In genomic region chr22:37187552-37187890, GRCh38 we compare ENCODE assay signal across 9 cellular contexts. TPM values are rescaled to one million over a fixed set of nuclear protein-coding genes. Genes with fewer than 3 reads are reported as not detected.
DNase-seq lines count a peak whose midpoint lies in the region; ATAC-seq and TF ChIP-seq lines count a peak whose summit lies in the region.
"Had no signal": no experiment of that assay in that cellular context is flagged by ENCODE, and none has a peak within 500 bp of the region (broad histone marks: within the 10 kb centered on the region; RNA-seq: fewer than 3 reads in every experiment).

No MANE protein-coding gene starts in this region.

- peak overlapping the region; percentile 63 to 93 (median 88) for H3K27ac Mint-ChIP-seq in CD4-positive, CD25-positive, alpha-beta regulatory T cell

- H3K27me3 Mint-ChIP-seq in CD4-positive, CD25-positive, alpha-beta regulatory T cell: no peaks in the 10 kb centered on the region

- no peaks in the 10 kb centered on the region for H3K27me3 ChIP-seq in CD4-positive, CD25-positive, alpha-beta regulatory T cell (ENCODE audit: control insufficient read depth, insufficient read depth, low read length)
- H3K27me3 ChIP-seq in SK-N-SH (ENCODE audit: insufficient read depth) (no peaks in the 10 kb centered on the region), ovary (no peaks in the 10 kb centered on the region)

- peaks cover 68% of the 10 kb centered on the region for H3K4me1 ChIP-seq in CD4-positive, CD25-positive, alpha-beta regulatory T cell (ENCODE audit: control insufficient read depth, insufficient read depth, low read length, poor library complexity, severe bottlenecking)
- H3K4me1 ChIP-seq in SK-N-SH (ENCODE audit: control insufficient read depth in 1 of 2, insufficient read depth in 2 of 2, low read depth in 1 of 2, low read length in 1 of 2): peaks cover 33 to 38% of the 10 kb centered on the region in 2 experiments
- H3K4me1 ChIP-seq in ovary (ENCODE audit: insufficient read depth): peaks cover 11% of the 10 kb centered on the region

- H3K4me3 ChIP-seq in CD4-positive, CD25-positive, alpha-beta regulatory T cell (ENCODE audit: low read depth, low read length): peak overlapping the region; percentile 68
- H3K4me3 ChIP-seq in SK-N-SH (ENCODE audit: low read depth in 2 of 2, low read length in 1 of 2) (peak overlapping the region; percentile 55 to 74), ovary (peak overlapping the region; percentile 37)

- TF ChIP-seq RAD21 in SK-N-SH (IDR thresholded peaks at IDR 0.05; ENCODE audit: low read length): no peak

- H3K9ac ChIP-seq in SK-N-SH: peak overlapping the region; percentile 75

- DNase-seq in CD4-positive, CD25-positive, alpha-beta regulatory T cell: no peak
- DNase-seq in SK-N-SH: peak; percentile 63
- DNase-seq in foreskin melanocyte: peak; percentile 53
- DNase-seq in ovary: no peak
- no peak for DNase-seq in nucleus accumbens (lab: John Stamatoyannopoulos, UW)
- no peak for DNase-seq in superior temporal gyrus (ENCODE audit: extremely low spot score)
- no peak for DNase-seq in stimulated activated CD4-positive, alpha-beta T cell treated with anti-CD3 and anti-CD28 coated beads, Interleukin-4, amount 100 ng/mL, for 1 hour
- DNase-seq: NCI-H1048 had no signal

- intact Hi-C loops in ovary (cut with DNase I): no loop called here

- POLR2A ChIA-PET in SK-N-SH (lab: Yijun Ruan, JAX): interaction anchor here (1.0 to 1.6 kb wide), 2 partner anchors 10 to 12 kb away, joined by 4 read pairs; no protein-coding TSS in a partner anchor

- ATAC-seq in CD4-positive, CD25-positive, alpha-beta regulatory T cell (ENCODE audit: low read depth in 2 of 2): no peak
- ATAC-seq in HG02870 (IDR thresholded peaks at IDR 0.05; ENCODE audit: unreplicated experiment): no peak

- no peaks in the 10 kb centered on the region for H3K36me3 ChIP-seq in CD4-positive, CD25-positive, alpha-beta regulatory T cell (ENCODE audit: control insufficient read depth, insufficient read depth, low read length)
- H3K36me3 ChIP-seq in SK-N-SH (replicated peaks in 1 of 2; ENCODE audit: control insufficient read depth in 1 of 2, insufficient read depth in 2 of 2, low read length in 1 of 2) (peaks cover 0 to 16% of the 10 kb centered on the region in 2 experiments), ovary (no peaks in the 10 kb centered on the region)

- peaks cover 39% of the 10 kb centered on the region for H3F3A ChIP-seq in SK-N-SH (replicated peaks; ENCODE audit: insufficient read depth)

- peaks cover 15 to 76% (median 49%) of the 10 kb centered on the region in 4 donors for H3K4me1 Mint-ChIP-seq in CD4-positive, CD25-positive, alpha-beta regulatory T cell

- TF ChIP-seq POLR2A in ovary (IDR thresholded peaks at IDR 0.05): no peak

- TF ChIP-seq EP300 in SK-N-SH (IDR thresholded peaks at IDR 0.05; ENCODE audit: borderline replicate concordance in 1 of 2, low read depth in 1 of 2, low read length in 1 of 2) (no peak), ovary (IDR thresholded peaks at IDR 0.05) (no peak)

- H3K27ac ChIP-seq in CD4-positive, CD25-positive, alpha-beta regulatory T cell (ENCODE audit: insufficient read depth, low read length, poor library complexity, severe bottlenecking): peak overlapping the region; percentile 62
- peak overlapping the region; percentile 90 to 91 for H3K27ac ChIP-seq in SK-N-SH (ENCODE audit: low read depth in 2 of 2, low read length in 1 of 2)
- H3K27ac ChIP-seq in ovary: peak overlapping the region; percentile 72 to 76

- WGBS in SK-N-SH (ENCODE audit: low lambda C conversion rate): 0% methylated on average over 3 of the region's 5 CpGs
- WGBS in ovary, 3 donors: 0 to 1% (median 1%) methylated on average over 5 of the region's 5 CpGs

- no peaks in the 10 kb centered on the region for H3K9me2 ChIP-seq in SK-N-SH

- H3K79me2 ChIP-seq in SK-N-SH (ENCODE audit: insufficient read depth): peaks cover 11% of the 10 kb centered on the region

- peak overlapping the region in 3 of 4 donors; percentile 51 to 78 (median 58) for H3K4me3 Mint-ChIP-seq in CD4-positive, CD25-positive, alpha-beta regulatory T cell

- no peak for TF ChIP-seq CTCF in SK-N-SH (IDR thresholded peaks at IDR 0.05)
- TF ChIP-seq CTCF in ovary (IDR thresholded peaks at IDR 0.05): no peak

- H3K9me3 Mint-ChIP-seq in CD4-positive, CD25-positive, alpha-beta regulatory T cell: no peaks in the 10 kb centered on the region

- peak overlapping the region; percentile 91 for H3K4me2 ChIP-seq in SK-N-SH

- H3K9me3 ChIP-seq in CD4-positive, CD25-positive, alpha-beta regulatory T cell (ENCODE audit: control insufficient read depth in 2 of 2, low read length in 2 of 2): no peaks in the 10 kb centered on the region
- H3K9me3 ChIP-seq in SK-N-SH (no peaks in the 10 kb centered on the region), ovary (no peaks in the 10 kb centered on the region)

- H2AFZ ChIP-seq in SK-N-SH (ENCODE audit: low read depth): peak overlapping the region; percentile 80; the same call in 1 of the 2 replicates

- H4K20me1 ChIP-seq in SK-N-SH (ENCODE audit: insufficient read depth): no peaks in the 10 kb centered on the region

- CTCF ChIA-PET in SK-N-SH (lab: Yijun Ruan, JAX): interaction anchor here (1.1 to 19.4 kb wide), 3 partner anchors 12 to 22 kb away, joined by 4 to 190 read pairs (median 6); no protein-coding TSS in a partner anchor

- H3K36me3 Mint-ChIP-seq in CD4-positive, CD25-positive, alpha-beta regulatory T cell: peaks cover 5% of the 10 kb centered on the region

TF ChIP-seq in SK-N-SH, 30 proteins besides CTCF, POLR2A, EP300 and RAD21 (continues in another document):
- TF ChIP-seq FOXM1 (IDR thresholded peaks at IDR 0.05; ENCODE audit: low read depth) (no peak), CHD2 (IDR thresholded peaks at IDR 0.05; ENCODE audit: low read length, partially characterized antibody) (no peak), GABPA (IDR thresholded peaks at IDR 0.05; ENCODE audit: low read depth) (no peak), MEF2A (IDR thresholded peaks at IDR 0.05; ENCODE audit: borderline replicate concordance, low read depth) (no peak), NFIC (IDR thresholded peaks at IDR 0.05; ENCODE audit: borderline replicate concordance) (no peak), TCF12 (IDR thresholded peaks at IDR 0.05) (no peak), TAF1 (IDR thresholded peaks at IDR 0.05; ENCODE audit: borderline replicate concordance, low read depth, low read length) (0 out of 2 replicates have a peak, but pooled peaks have one; percentile 4), REST (IDR thresholded peaks at IDR 0.05; ENCODE audit: low read depth, low read length) (no peak), RXRA (IDR thresholded peaks at IDR 0.05; ENCODE audit: borderline replicate concordance, low read depth) (no peak)

RNA-seq across cellular contexts. Expression of gene C1QTNF6, which starts 0.5 kb away (rescaled TPM):
- 13.6 TPM for total RNA-seq in CD4-positive, CD25-positive, alpha-beta regulatory T cell
- polyA plus RNA-seq in CD4-positive, CD25-positive, alpha-beta regulatory T cell: 1 to 10 TPM; 1.6 to 2.4 (median 2.1) TPM
- polyA plus RNA-seq in SK-N-SH (2012; rRNA removed) (47.4 and 47.7 TPM in 2 replicates), ovary (1 to 10 TPM; 6.7 to 8.5 TPM)
- 20.7 and 30.3 TPM in 2 replicates for polyA plus RNA-seq in SK-N-SH (2012; cell fraction: cytosol; rRNA removed)
- 103 and 122 TPM in 2 replicates for polyA plus RNA-seq in SK-N-SH (2012; cell fraction: nucleus; rRNA removed)
- 1 to 10 TPM; 4.0 to 7.7 (median 4.9) TPM for total RNA-seq in ovary

RNA-seq across cellular contexts. Expression of gene SSTR3, which starts 24.8 kb away (rescaled TPM):
- total RNA-seq in CD4-positive, CD25-positive, alpha-beta regulatory T cell: 4.3 TPM
- polyA plus RNA-seq in CD4-positive, CD25-positive, alpha-beta regulatory T cell: 1 to 10 TPM; 2.5 to 4.4 (median 3.6) TPM
- polyA plus RNA-seq in SK-N-SH (2012; rRNA removed) (0.02 TPM in 1 of 2 replicates, not detected in the other), ovary (1 to 10 TPM; 1.6 to 2.2 TPM)
- 0.03 TPM in 2 replicates for polyA plus RNA-seq in SK-N-SH (2012; cell fraction: cytosol; rRNA removed)
- polyA plus RNA-seq in SK-N-SH (2012; cell fraction: nucleus; rRNA removed): 0.01 and 0.04 TPM in 2 replicates
- total RNA-seq in ovary: 1 to 10 TPM; 1.7 to 9.2 (median 5.0) TPM

RNA-seq across cellular contexts. Expression of gene IL2RB, which starts 37.8 kb away (rescaled TPM):
- total RNA-seq in CD4-positive, CD25-positive, alpha-beta regulatory T cell: 197 TPM
- 100 to 1,000 TPM; 160 to 189 (median 163) TPM for polyA plus RNA-seq in CD4-positive, CD25-positive, alpha-beta regulatory T cell
- 0.33 and 0.39 TPM in 2 replicates for polyA plus RNA-seq in SK-N-SH (2012; rRNA removed)
- polyA plus RNA-seq in SK-N-SH (2012; cell fraction: cytosol; rRNA removed): 0.18 and 0.42 TPM in 2 replicates
- 0.42 and 0.60 TPM in 2 replicates for polyA plus RNA-seq in SK-N-SH (2012; cell fraction: nucleus; rRNA removed)
- 1 to 10 TPM in 4 of 7 donors, under 1 TPM in 2, not detected in 1; 0.34 to 4.1 (median 1.4) TPM for total RNA-seq in ovary
- 1 to 10 TPM in 1 of 2 donors, under 1 TPM in 1; 0.42 to 1.6 TPM for polyA plus RNA-seq in ovary

RNA-seq across cellular contexts. Expression of gene RAC2, which starts 56.5 kb away (rescaled TPM):
- 537 TPM for total RNA-seq in CD4-positive, CD25-positive, alpha-beta regulatory T cell
- polyA plus RNA-seq in CD4-positive, CD25-positive, alpha-beta regulatory T cell: 1,000 to 10,000 TPM in 2 of 4 donors, 100 to 1,000 TPM in 2; 861 to 1,162 (median 988) TPM
- polyA plus RNA-seq in SK-N-SH (2012; rRNA removed) (22.6 and 29.9 TPM in 2 replicates), ovary (10 to 100 TPM in 1 of 2 donors, 1 to 10 TPM in 1; 3.9 to 11.0 TPM)
- polyA plus RNA-seq in SK-N-SH (2012; cell fraction: cytosol; rRNA removed): 14.6 and 19.9 TPM in 2 replicates
- polyA plus RNA-seq in SK-N-SH (2012; cell fraction: nucleus; rRNA removed): 20.3 and 21.2 TPM in 2 replicates
- total RNA-seq in ovary: 10 to 100 TPM in 2 of 7 donors, 1 to 10 TPM in 5; 2.3 to 18.4 (median 6.0) TPM

Comparison
In these comparisons a context has a peak if more than half of its experiments do, and no peak if none do; other contexts are left out.
1. DNase-seq: peak in SK-N-SH (single experiment) and foreskin melanocyte (single experiment); none in CD4-positive, CD25-positive, alpha-beta regulatory T cell (0 of 3), ovary (0 of 5), nucleus accumbens (0 of 56), superior temporal gyrus (single experiment) and stimulated activated CD4-positive, alpha-beta T cell treated with anti-CD3 and anti-CD28 coated beads, Interleukin-4, amount 100 ng/mL, for 1 hour (single experiment).
2. RNA of gene IL2RB, which starts 37.8 kb away (polyA plus RNA-seq): 160 to 189 TPM in CD4-positive, CD25-positive, alpha-beta regulatory T cell; 0.42 to 1.6 TPM in ovary and 0.18 to 0.60 TPM in SK-N-SH; every median in the first group is over 10 times any median in the second.
3. Peak in every context shown above with its lines, with median percentiles within 50 percentile points of each other: H3K27ac ChIP-seq and H3K4me3 ChIP-seq.